ENCODE assay signal across 24 cellular contexts in the genomic region with DNA sequence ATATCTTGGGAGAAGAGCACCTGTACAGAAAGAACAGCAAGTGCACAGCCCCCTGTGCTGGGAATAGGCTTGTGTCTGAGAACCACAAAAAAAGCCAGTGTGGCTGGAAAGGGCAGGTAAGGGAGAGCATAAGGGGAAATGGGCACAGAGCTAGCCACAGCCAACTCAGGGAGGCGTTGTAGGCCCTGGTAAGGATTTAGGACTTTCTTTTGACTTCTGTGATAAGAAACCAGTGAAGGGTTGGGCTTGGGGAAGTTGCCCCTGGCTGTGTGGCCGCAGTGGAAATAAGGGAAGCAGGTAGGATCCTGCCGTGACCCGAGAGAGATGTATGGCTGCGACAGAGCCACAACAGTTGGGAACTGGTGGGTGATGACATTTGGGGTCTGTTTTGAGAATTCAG. TPM values are rescaled to one million over a fixed set of nuclear protein-coding genes. Genes with fewer than 3 reads are reported as not detected.
DNase-seq lines count a peak whose midpoint lies in the region; ATAC-seq and TF ChIP-seq lines count a peak whose summit lies in the region.
"Had no signal": no experiment of that assay in that cellular context is flagged by ENCODE, and none has a peak within 500 bp of the region (broad histone marks: within the 10 kb centered on the region; RNA-seq: fewer than 3 reads in every experiment).

No MANE protein-coding gene starts in this region.

- H3K27ac Mint-ChIP-seq in T-helper 17 cell = peak overlapping the region; percentile 19
- peak overlapping the region; percentile 37 for H3K27ac Mint-ChIP-seq in central memory CD8-positive, alpha-beta T cell (ENCODE audit: low read depth)
- H3K27ac Mint-ChIP-seq in stimulated activated naive CD8-positive, alpha-beta T cell treated with anti-CD3 and anti-CD28 coated beads, Interleukin-15, amount 100 ng/mL, for 72 hours = peak overlapping the region; percentile 13 to 67
- H3K27ac Mint-ChIP-seq in activated T-cell treated with anti-CD3 and anti-CD28 coated beads, Interleukin-2, amount 50 U/mL, for 24 hours = no peak overlapping the region
- H3K27ac Mint-ChIP-seq: activated CD8-positive, alpha-beta T cell treated with anti-CD3 and anti-CD28 coated beads for 36 hours; activated naive CD4-positive, alpha-beta T cell treated with anti-CD3 and anti-CD28 coated beads, Interleukin-2, amount 50 U/mL, for 24 hours had no signal

- DNase-seq in cardiac muscle cell (ENCODE audit: low read depth in 1 of 2, low spot score in 1 of 2) = no peak
- no peak for DNase-seq in right atrium auricular region (ENCODE audit: low spot score)
- no peak for DNase-seq in T-helper 17 cell
- DNase-seq in central memory CD8-positive, alpha-beta T cell (ENCODE audit: low spot score in 2 of 2) = no peak
- DNase-seq in stimulated activated naive CD8-positive, alpha-beta T cell treated with anti-CD3 and anti-CD28 coated beads, Interleukin-15, amount 100 ng/mL, for 72 hours = no peak
- no peak for DNase-seq in RPMI8226
- no peak for DNase-seq in activated T-cell treated with anti-CD3 and anti-CD28 coated beads, Interleukin-2, amount 50 U/mL, for 24 hours
- DNase-seq: activated T-cell treated with anti-CD3 and anti-CD28 coated beads, Interleukin-2, amount 50 U/mL, for 4 hours; effector memory CD8-positive, alpha-beta T cell; GM23248; hippocampal formation; left ventricle myocardium superior; MG63; NCI-H2171 treated with DMSO at 0.1 percent for 48 hours; NCI-H526; PC-9; SIG-M5 had no signal

- no peaks in the 10 kb centered on the region for H3K27me3 Mint-ChIP-seq in T-helper 17 cell
- no peaks in the 10 kb centered on the region for H3K27me3 Mint-ChIP-seq in central memory CD8-positive, alpha-beta T cell
- no peaks in the 10 kb centered on the region for H3K27me3 Mint-ChIP-seq in stimulated activated naive CD8-positive, alpha-beta T cell treated with anti-CD3 and anti-CD28 coated beads, Interleukin-15, amount 100 ng/mL, for 72 hours
- no peaks in the 10 kb centered on the region for H3K27me3 Mint-ChIP-seq in activated T-cell treated with anti-CD3 and anti-CD28 coated beads, Interleukin-2, amount 50 U/mL, for 24 hours
- H3K27me3 Mint-ChIP-seq: activated CD8-positive, alpha-beta T cell treated with anti-CD3 and anti-CD28 coated beads for 36 hours; activated naive CD4-positive, alpha-beta T cell treated with anti-CD3 and anti-CD28 coated beads, Interleukin-2, amount 50 U/mL, for 24 hours; effector memory CD8-positive, alpha-beta T cell had no signal

- H3K27me3 ChIP-seq in cardiac muscle cell (no peaks in the 10 kb centered on the region), right atrium auricular region (no peaks in the 10 kb centered on the region)
- H3K27me3 ChIP-seq: esophagus muscularis mucosa, MG63 had no signal

- H3K36me3 ChIP-seq in cardiac muscle cell (no peaks in the 10 kb centered on the region), right atrium auricular region (no peaks in the 10 kb centered on the region)
- H3K36me3 ChIP-seq: esophagus muscularis mucosa, MG63 had no signal

- no peak overlapping the region for H3K4me3 Mint-ChIP-seq in T-helper 17 cell
- H3K4me3 Mint-ChIP-seq in central memory CD8-positive, alpha-beta T cell = no peak overlapping the region
- H3K4me3 Mint-ChIP-seq in stimulated activated naive CD8-positive, alpha-beta T cell treated with anti-CD3 and anti-CD28 coated beads, Interleukin-15, amount 100 ng/mL, for 72 hours = peak overlapping the region; percentile 7 to 38
- H3K4me3 Mint-ChIP-seq in activated T-cell treated with anti-CD3 and anti-CD28 coated beads, Interleukin-2, amount 50 U/mL, for 24 hours = no peak overlapping the region
- H3K4me3 Mint-ChIP-seq: activated CD8-positive, alpha-beta T cell treated with anti-CD3 and anti-CD28 coated beads for 36 hours; activated naive CD4-positive, alpha-beta T cell treated with anti-CD3 and anti-CD28 coated beads, Interleukin-2, amount 50 U/mL, for 24 hours; activated T-cell treated with anti-CD3 and anti-CD28 coated beads, Interleukin-2, amount 50 U/mL, for 4 hours; effector memory CD8-positive, alpha-beta T cell; nephron had no signal

- H3K9me3 ChIP-seq in cardiac muscle cell (ENCODE audit: low read depth) = no peaks in the 10 kb centered on the region
- H3K9me3 ChIP-seq in right atrium auricular region = no peaks in the 10 kb centered on the region
- no peaks in the 10 kb centered on the region for H3K9me3 ChIP-seq in T-helper 17 cell (ENCODE audit: control insufficient read depth, low read length, poor library complexity, severe bottlenecking)
- H3K9me3 ChIP-seq: esophagus muscularis mucosa had no signal

- H3K9me3 Mint-ChIP-seq in central memory CD8-positive, alpha-beta T cell = peaks cover 6% of the 10 kb centered on the region
- peaks cover 0 to 7% of the 10 kb centered on the region in 2 donors for H3K9me3 Mint-ChIP-seq in stimulated activated naive CD8-positive, alpha-beta T cell treated with anti-CD3 and anti-CD28 coated beads, Interleukin-15, amount 100 ng/mL, for 72 hours
- H3K9me3 Mint-ChIP-seq in activated T-cell treated with anti-CD3 and anti-CD28 coated beads, Interleukin-2, amount 50 U/mL, for 24 hours = peaks cover 5% of the 10 kb centered on the region
- H3K9me3 Mint-ChIP-seq: activated naive CD4-positive, alpha-beta T cell treated with anti-CD3 and anti-CD28 coated beads, Interleukin-2, amount 50 U/mL, for 24 hours; nephron had no signal

- H3K27ac ChIP-seq in cardiac muscle cell = peak overlapping the region; percentile 70
- H3K27ac ChIP-seq in right atrium auricular region = no peak overlapping the region
- H3K27ac ChIP-seq: esophagus muscularis mucosa, GM23248, parathyroid adenoma, PC-9 had no signal

- H3K4me3 ChIP-seq in cardiac muscle cell (no peak overlapping the region), right atrium auricular region (no peak overlapping the region)
- H3K4me3 ChIP-seq: esophagus muscularis mucosa, GM23248, MG63, PC-9 had no signal

- no peak for TF ChIP-seq CTCF in cardiac muscle cell (IDR thresholded peaks at IDR 0.05; ENCODE audit: low read depth, low read length)
- TF ChIP-seq CTCF in right atrium auricular region (IDR thresholded peaks at IDR 0.05) = no peak

- H3K4me1 ChIP-seq in cardiac muscle cell (ENCODE audit: low read depth) (peaks cover 24% of the 10 kb centered on the region), right atrium auricular region (peaks cover 0 to under 1% of the 10 kb centered on the region in 2 donors)
- H3K4me1 ChIP-seq: parathyroid adenoma had no signal

- peaks cover 2% of the 10 kb centered on the region for H3K36me3 Mint-ChIP-seq in T-helper 17 cell (ENCODE audit: low read depth)
- peaks cover 4% of the 10 kb centered on the region for H3K36me3 Mint-ChIP-seq in central memory CD8-positive, alpha-beta T cell (ENCODE audit: insufficient read depth)
- H3K36me3 Mint-ChIP-seq in activated T-cell treated with anti-CD3 and anti-CD28 coated beads, Interleukin-2, amount 50 U/mL, for 24 hours (ENCODE audit: low read depth) = peaks cover 16% of the 10 kb centered on the region

- no peak for ATAC-seq in T-helper 17 cell
- no peak for ATAC-seq in central memory CD8-positive, alpha-beta T cell (replicated peaks; ENCODE audit: extremely low read depth, poor library complexity, severe bottlenecking)
- ATAC-seq in stimulated activated naive CD8-positive, alpha-beta T cell treated with anti-CD3 and anti-CD28 coated beads, Interleukin-15, amount 100 ng/mL, for 72 hours = peak; percentile 26
- no peak for ATAC-seq in HG03354 (IDR thresholded peaks at IDR 0.05; ENCODE audit: poor library complexity, severe bottlenecking, unreplicated experiment)
- ATAC-seq: effector memory CD8-positive, alpha-beta T cell; left ventricle myocardium superior; sciatic nerve had no signal

- H3K4me1 Mint-ChIP-seq in T-helper 17 cell = peaks cover 3% of the 10 kb centered on the region
- H3K4me1 Mint-ChIP-seq in central memory CD8-positive, alpha-beta T cell = peaks cover 40% of the 10 kb centered on the region
- H3K4me1 Mint-ChIP-seq in stimulated activated naive CD8-positive, alpha-beta T cell treated with anti-CD3 and anti-CD28 coated beads, Interleukin-15, amount 100 ng/mL, for 72 hours = peaks cover 25% of the 10 kb centered on the region
- H3K4me1 Mint-ChIP-seq in activated T-cell treated with anti-CD3 and anti-CD28 coated beads, Interleukin-2, amount 50 U/mL, for 24 hours (ENCODE audit: low read depth) = peaks cover 17% of the 10 kb centered on the region
- H3K4me1 Mint-ChIP-seq: activated naive CD4-positive, alpha-beta T cell treated with anti-CD3 and anti-CD28 coated beads, Interleukin-2, amount 50 U/mL, for 24 hours; nephron had no signal

RNA-seq across cellular contexts. Expression of gene PHACTR2, which starts 30.1 kb away (rescaled TPM):
- 31.7 and 52.3 TPM in 2 replicates for total RNA-seq in cardiac muscle cell
- 47.3 and 48.8 TPM in 2 replicates for polyA plus RNA-seq in cardiac muscle cell
- total RNA-seq in right atrium auricular region = 10 to 100 TPM; 47.6 to 54.4 TPM
- 10 to 100 TPM; 66.1 to 66.3 TPM for total RNA-seq in T-helper 17 cell

Comparison
In these comparisons a context has a peak if more than half of its experiments do, and no peak if none do; other contexts are left out.
1. H3K4me3 Mint-ChIP-seq: peak in stimulated activated naive CD8-positive, alpha-beta T cell treated with anti-CD3 and anti-CD28 coated beads, Interleukin-15, amount 100 ng/mL, for 72 hours (2 of 2); none in T-helper 17 cell (single experiment), central memory CD8-positive, alpha-beta T cell (single experiment) and activated T-cell treated with anti-CD3 and anti-CD28 coated beads, Interleukin-2, amount 50 U/mL, for 24 hours (single experiment).